In the genomic region with DNA sequence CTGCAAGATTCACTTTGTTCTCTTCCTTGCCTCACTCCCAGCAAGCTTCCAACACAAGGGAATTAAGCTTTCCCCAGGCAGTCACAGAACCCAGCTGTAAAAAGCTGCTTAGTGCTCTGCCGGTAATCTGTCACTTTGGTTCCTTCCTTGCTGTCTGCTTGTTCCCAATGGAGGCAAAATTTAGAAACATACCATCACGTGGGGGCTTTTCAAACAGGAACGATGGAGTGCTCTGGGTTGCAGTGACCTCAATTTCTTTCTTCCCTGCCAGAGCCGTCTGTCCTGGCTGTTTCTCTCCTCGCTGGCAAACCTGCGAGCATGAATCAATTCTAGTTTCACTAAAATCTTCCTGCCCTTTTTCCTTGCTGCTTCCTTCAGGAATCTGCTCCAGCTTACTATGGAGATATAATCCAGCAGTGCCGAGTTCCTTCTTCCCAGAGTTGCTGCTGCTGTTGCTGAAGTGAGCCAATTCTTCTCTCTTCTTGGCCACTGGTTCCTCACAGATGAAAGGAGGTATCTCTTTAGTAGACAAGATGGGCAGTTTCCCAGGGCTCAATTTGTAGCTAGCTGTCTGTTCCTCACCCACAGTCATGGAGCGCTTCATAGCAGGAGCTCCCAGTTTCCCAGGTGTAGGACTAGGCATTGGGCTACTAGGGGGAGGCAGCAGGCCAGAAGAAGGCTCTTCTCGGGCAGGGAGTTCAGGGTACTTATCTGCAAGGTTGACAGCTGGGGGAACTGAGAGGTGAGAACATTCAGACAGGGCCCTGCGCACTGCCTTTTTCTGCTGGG, we compare ENCODE assay signal across 11 cellular contexts.
DNase-seq lines count a peak whose midpoint lies in the region; ATAC-seq and TF ChIP-seq lines count a peak whose summit lies in the region.
"Had no signal": no experiment of that assay in that cellular context is flagged by ENCODE, and none has a peak within 500 bp of the region (broad histone marks: within the 10 kb centered on the region; RNA-seq: fewer than 3 reads in every experiment).

No MANE protein-coding gene starts in this region.

- DNase-seq in ELF-1 (ENCODE audit: low read depth, low spot score) (peak; percentile 44), dorsolateral prefrontal cortex (peak in 5 of 10 donors; percentile 21 to 63 (median 51)), left lobe of liver (ENCODE audit: low spot score) (no peak), retina (peak; percentile 77), SJCRH30 (no peak)
- no peak for DNase-seq in activated CD8-positive, alpha-beta memory T cell treated with anti-CD3 and anti-CD28 coated beads for 24 hours
- DNase-seq: activated T-cell treated with anti-CD3 and anti-CD28 coated beads, Interleukin-2, amount 50 U/mL, for 4 hours; effector CD4-positive, alpha-beta T cell; NCI-H1092 treated with DMSO at 0.1 percent for 48 hours had no signal

- no peak for TF ChIP-seq CTCF in dorsolateral prefrontal cortex (IDR thresholded peaks at IDR 0.05 in 54 of 56, conservative IDR thresholded peaks at IDR 0.05 in 2 of 56; ENCODE audit: low read depth in 1 of 56, partially characterized antibody in 56 of 56)

- intact Hi-C loops in dorsolateral prefrontal cortex (cut with DNase I) = no loop called here

- H3K4me3 ChIP-seq in dorsolateral prefrontal cortex (peak overlapping the region in 58 of 59 donors; percentile 6 to 67 (median 49)), SJCRH30 (no peak overlapping the region)

- peaks cover 20% of the 10 kb centered on the region for H3K36me3 ChIP-seq in SJCRH30

- H3K27me3 ChIP-seq in dorsolateral prefrontal cortex (no peaks in the 10 kb centered on the region), SJCRH30 (no peaks in the 10 kb centered on the region)

- no peaks in the 10 kb centered on the region for H3K9me3 ChIP-seq in SJCRH30 (replicated peaks)

- ATAC-seq in left lobe of liver (peak; percentile 22), HG02571 (IDR thresholded peaks at IDR 0.05; ENCODE audit: unreplicated experiment) (no peak), HG03469 (IDR thresholded peaks at IDR 0.05; ENCODE audit: unreplicated experiment) (no peak)
- ATAC-seq: activated T-cell treated with anti-CD3 and anti-CD28 coated beads, Interleukin-2, amount 50 U/mL, for 4 hours had no signal

- H3K27ac ChIP-seq in dorsolateral prefrontal cortex (peak overlapping the region; percentile 24 to 94 (median 83)), SJCRH30 (no peak overlapping the region)

- no peaks in the 10 kb centered on the region for H3K4me1 ChIP-seq in SJCRH30

Comparison
In these comparisons a context has a peak if more than half of its experiments do, and no peak if none do; other contexts are left out.
1. DNase-seq: peak in ELF-1 (single experiment) and retina (single experiment); none in left lobe of liver (single experiment), activated CD8-positive, alpha-beta memory T cell treated with anti-CD3 and anti-CD28 coated beads for 24 hours (single experiment) and SJCRH30 (0 of 2).